ENCODE assay signal across 14 cellular contexts in genomic region chr4:123232439-123232838, GRCh38.
DNase-seq lines count a peak whose midpoint lies in the region; ATAC-seq, FAIRE-seq and TF ChIP-seq lines count a peak whose summit lies in the region.
"Had no signal": no experiment of that assay in that cellular context is flagged by ENCODE, and none has a peak within 500 bp of the region (broad histone marks: within the 10 kb centered on the region; RNA-seq: fewer than 3 reads in every experiment).

No MANE protein-coding gene starts in this region.

- TF ChIP-seq POLR2A in endothelial cell of umbilical vein (IDR thresholded peaks at IDR 0.05; ENCODE audit: low read depth, low read length) = no peak

- no TSS peak for BruUV-seq in endothelial cell of umbilical vein (replicated peaks; lab: Mats Ljungman, UMichigan)

- dilution Hi-C loops in endothelial cell of umbilical vein (cut with MboI; ENCODE audit: extremely low pct_ligation_motif_present, low sequenced_read_pairs) = no loop called here

- intact Hi-C loops in endothelial cell of umbilical vein (cut with micrococcal nuclease) (no loop called here), sciatic nerve (cut with DNase I) (no loop called here)

- ATAC-seq in sciatic nerve (peak; percentile 70), GM21825 (IDR thresholded peaks at IDR 0.05; ENCODE audit: unreplicated experiment) (no peak), HG02588 (IDR thresholded peaks at IDR 0.05; ENCODE audit: unreplicated experiment) (no peak), GM19397 (IDR thresholded peaks at IDR 0.05; ENCODE audit: unreplicated experiment) (no peak)

- 0 out of 2 replicates have a peak overlapping the region, but pooled peaks have one; percentile 6 for H2AFZ ChIP-seq in GM23248
- H2AFZ ChIP-seq in endothelial cell of umbilical vein (ENCODE audit: low read depth, low read length) = no peak overlapping the region

- no peak for FAIRE-seq in endothelial cell of umbilical vein (lab: Jason Lieb, UNC)

- POLR2A ChIA-PET in endothelial cell of umbilical vein (lab: Charles Lee) = no interaction called here

- in situ Hi-C loops in GM23248 (cut with MboI) = no loop called here

- no peaks in the 10 kb centered on the region for H4K20me1 ChIP-seq in GM23248 (ENCODE audit: insufficient read depth)
- no peaks in the 10 kb centered on the region for H4K20me1 ChIP-seq in endothelial cell of umbilical vein (replicated peaks; ENCODE audit: control insufficient read depth, extremely low read depth, insufficient read depth, low read length)

- CTCF ChIA-PET in endothelial cell of umbilical vein (lab: Charles Lee) = interaction anchor here (1.0 to 2.2 kb wide), 4 partner anchors 17 to 272 kb away, joined by 3 to 8 read pairs (median 3); no protein-coding TSS in a partner anchor

- DNase-seq in GM23248 (peak; percentile 75), OCI-M1 (lab: John Stamatoyannopoulos, UW) (peak; percentile 81), endothelial cell of umbilical vein (ENCODE audit: low read depth, low spot score) (peak; percentile 10), sciatic nerve (ENCODE audit: low spot score) (no peak), DMS79 treated with DMSO at 0.1 percent for 48 hours (lab: John Stamatoyannopoulos, UW) (no peak)
- DNase-seq: hypothalamus, NCI-H2081, testis had no signal

- H3K4me1 ChIP-seq in GM23248 (ENCODE audit: insufficient read depth) = peaks cover 61% of the 10 kb centered on the region
- peaks cover 6% of the 10 kb centered on the region for H3K4me1 ChIP-seq in endothelial cell of umbilical vein (ENCODE audit: control insufficient read depth, extremely low read depth, insufficient read depth, low read length)
- H3K4me1 ChIP-seq: testis had no signal

- H3K9ac ChIP-seq in GM23248 (no peak overlapping the region), endothelial cell of umbilical vein (replicated peaks; ENCODE audit: extremely low read depth, insufficient read depth, low read length) (no peak overlapping the region)

- peaks cover 45% of the 10 kb centered on the region for H3F3A ChIP-seq in GM23248 (ENCODE audit: insufficient read depth)

- H3K27me3 ChIP-seq in GM23248 (replicated peaks; ENCODE audit: insufficient read depth) (no peaks in the 10 kb centered on the region), endothelial cell of umbilical vein (ENCODE audit: control insufficient read depth in 2 of 2, insufficient read depth in 2 of 2, low read length in 2 of 2) (no peaks in the 10 kb centered on the region)
- H3K27me3 ChIP-seq: neutrophil, testis had no signal

- H3K27ac ChIP-seq in GM23248 (peak overlapping the region; percentile 38), endothelial cell of umbilical vein (ENCODE audit: insufficient read depth, low read depth, low read length) (no peak overlapping the region)
- H3K27ac ChIP-seq: testis had no signal

- H3K4me3 ChIP-seq in GM23248 = peak overlapping the region; percentile 14; the same call in 1 of the 2 replicates
- H3K4me3 ChIP-seq in endothelial cell of umbilical vein (replicated peaks in 1 of 3; ENCODE audit: insufficient read depth in 1 of 3, low read depth in 1 of 3, low read length in 3 of 3) = no peak overlapping the region
- H3K4me3 ChIP-seq: lung, SK-N-MC, testis had no signal

- H3K9me3 ChIP-seq in GM23248 (ENCODE audit: low read depth) (no peaks in the 10 kb centered on the region), endothelial cell of umbilical vein (replicated peaks; ENCODE audit: control insufficient read depth, insufficient read depth, low read length) (no peaks in the 10 kb centered on the region)
- H3K9me3 ChIP-seq: neutrophil, testis had no signal

- WGBS in GM23248 (ENCODE audit: low coverage in 1 of 2, low lambda C conversion rate in 2 of 2, missing lambda C conversion rate in 2 of 2), 2 experiments = 17 to 20% methylated on average over 3 of the region's 3 CpGs

- no peaks in the 10 kb centered on the region for H3K36me3 ChIP-seq in GM23248 (ENCODE audit: low read depth)
- no peaks in the 10 kb centered on the region for H3K36me3 ChIP-seq in endothelial cell of umbilical vein (ENCODE audit: control insufficient read depth in 2 of 2, extremely low read depth in 1 of 2, insufficient read depth in 2 of 2, low read length in 2 of 2)
- H3K36me3 ChIP-seq: neutrophil had no signal

- peak overlapping the region; percentile 40 for H3K4me2 ChIP-seq in GM23248 (ENCODE audit: unreplicated experiment)
- no peak overlapping the region for H3K4me2 ChIP-seq in endothelial cell of umbilical vein (ENCODE audit: insufficient read depth, low read length)

- H3K79me2 ChIP-seq in GM23248 (ENCODE audit: insufficient read depth) (no peaks in the 10 kb centered on the region), endothelial cell of umbilical vein (ENCODE audit: control insufficient read depth, insufficient read depth, low read length) (no peaks in the 10 kb centered on the region)

- no peak for TF ChIP-seq CTCF in endothelial cell of umbilical vein (IDR thresholded peaks at IDR 0.05; ENCODE audit: extremely low read depth in 1 of 2, insufficient read depth in 1 of 2, low read depth in 1 of 2, low read length in 2 of 2)

- no peaks in the 10 kb centered on the region for H3K9me2 ChIP-seq in GM23248 (ENCODE audit: insufficient read depth)

- no peaks in the 10 kb centered on the region for H3K9me1 ChIP-seq in endothelial cell of umbilical vein (replicated peaks; ENCODE audit: control insufficient read depth, extremely low read depth, insufficient read depth, low read length)

TF ChIP-seq in endothelial cell of umbilical vein, 7 proteins besides CTCF, POLR2A, EP300 and RAD21:
- TF ChIP-seq GATA2 (IDR thresholded peaks at IDR 0.05; ENCODE audit: insufficient read depth, insufficient read length, low read depth, low read length) = no peak
- no peak for TF ChIP-seq JUN (IDR thresholded peaks at IDR 0.05; ENCODE audit: borderline replicate concordance, insufficient read depth, insufficient read length, low read depth)
- no peak for TF ChIP-seq POLR2AphosphoS5 (IDR thresholded peaks at IDR 0.05; ENCODE audit: insufficient read depth, low read depth, low read length)
- no peak for TF ChIP-seq EZH2 (IDR thresholded peaks at IDR 0.05; ENCODE audit: borderline replicate concordance, low read depth, low read length, severe bottlenecking)
- no peak for TF ChIP-seq MAX (IDR thresholded peaks at IDR 0.05; ENCODE audit: insufficient read depth, insufficient read length)
- TF ChIP-seq FOS (IDR thresholded peaks at IDR 0.05; ENCODE audit: borderline replicate concordance, insufficient read depth, low read length) = no peak
- TF ChIP-seq MYC (IDR thresholded peaks at IDR 0.05; ENCODE audit: low read depth, low read length) = no peak

Comparison
In these comparisons a context has a peak if more than half of its experiments do, and no peak if none do; other contexts are left out.
1. DNase-seq: peak in GM23248 (single experiment), OCI-M1 (single experiment) and endothelial cell of umbilical vein (single experiment); none in sciatic nerve (single experiment) and DMS79 treated with DMSO at 0.1 percent for 48 hours (single experiment).